2 cellular contexts compared by ENCODE assay signal in the genomic region with DNA sequence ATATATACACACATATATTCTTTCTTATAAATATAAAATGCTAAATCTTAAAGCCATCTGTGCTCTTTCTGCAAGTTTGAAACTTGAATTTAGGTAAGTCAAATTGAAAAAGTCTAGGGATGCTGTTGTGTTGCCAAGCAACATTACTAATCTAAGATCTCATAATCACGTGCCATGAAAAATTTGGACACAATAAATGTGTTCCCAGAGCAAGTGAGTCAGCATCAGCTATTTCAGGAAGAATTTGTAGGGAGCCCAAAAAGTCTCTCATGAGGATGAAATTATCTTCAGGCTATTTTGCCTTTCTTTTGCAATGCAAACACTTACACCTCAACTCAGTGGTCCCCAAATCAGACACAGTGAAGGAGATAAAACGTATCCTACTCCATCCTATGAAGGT.
A peak's percentile ranks its signal among the peaks of the same experiment; 100 is the strongest.
TF ChIP-seq lines count a peak whose summit lies in the region.

No MANE protein-coding gene starts in this region.

TF ChIP-seq in K562, 482 proteins besides CTCF, POLR2A, EP300 and RAD21:
- TF ChIP-seq ZNF174 (CRISPR knock-in tag; IDR thresholded peaks at IDR 0.05) (no peak), ZNF263 (CRISPR knock-in tag; IDR thresholded peaks at IDR 0.05; ENCODE audit: borderline replicate concordance) (no peak), SNRNP70 (optimal IDR thresholded peaks at IDR 0.05; ENCODE audit: low read depth, low read length) (no peak), SIRT6 (IDR thresholded peaks at IDR 0.05; ENCODE audit: low read depth, low read length) (no peak), RFX1 (IDR thresholded peaks at IDR 0.05) (peak; percentile 49), BHLHE40 (IDR thresholded peaks at IDR 0.05; ENCODE audit: low read length) (no peak)
- TF ChIP-seq, protein P1, sequence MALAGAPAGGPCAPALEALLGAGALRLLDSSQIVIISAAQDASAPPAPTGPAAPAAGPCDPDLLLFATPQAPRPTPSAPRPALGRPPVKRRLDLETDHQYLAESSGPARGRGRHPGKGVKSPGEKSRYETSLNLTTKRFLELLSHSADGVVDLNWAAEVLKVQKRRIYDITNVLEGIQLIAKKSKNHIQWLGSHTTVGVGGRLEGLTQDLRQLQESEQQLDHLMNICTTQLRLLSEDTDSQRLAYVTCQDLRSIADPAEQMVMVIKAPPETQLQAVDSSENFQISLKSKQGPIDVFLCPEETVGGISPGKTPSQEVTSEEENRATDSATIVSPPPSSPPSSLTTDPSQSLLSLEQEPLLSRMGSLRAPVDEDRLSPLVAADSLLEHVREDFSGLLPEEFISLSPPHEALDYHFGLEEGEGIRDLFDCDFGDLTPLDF (CRISPR knock-in tag; IDR thresholded peaks at IDR 0.05) = no peak
TF ChIP-seq in K562: peak in this region for 1.

TF ChIP-seq in SK-N-SH treated with all-trans-retinoic acid at 6 μM for 48 hours, 23 proteins besides CTCF, POLR2A, EP300 and RAD21:
- TF ChIP-seq TCF4 (CRISPR knock-in tag; IDR thresholded peaks at IDR 0.05; ENCODE audit: borderline replicate concordance) (no peak), ARNTL (CRISPR knock-in tag; IDR thresholded peaks at IDR 0.05; ENCODE audit: borderline replicate concordance, low read depth) (no peak), SNAI2 (CRISPR knock-in tag; IDR thresholded peaks at IDR 0.05) (no peak), ZNF565 (CRISPR knock-in tag; conservative IDR thresholded peaks at IDR 0.05; ENCODE audit: low read depth) (no peak), CSDC2 (CRISPR knock-in tag; IDR thresholded peaks at IDR 0.05) (no peak), ISL1 (CRISPR knock-in tag; IDR thresholded peaks at IDR 0.05) (no peak), ZNF8 (CRISPR knock-in tag; IDR thresholded peaks at IDR 0.05) (no peak), BACH2 (CRISPR knock-in tag; IDR thresholded peaks at IDR 0.05; ENCODE audit: borderline replicate concordance) (no peak), TOX (CRISPR knock-in tag; IDR thresholded peaks at IDR 0.05; ENCODE audit: borderline replicate concordance) (no peak)
- TF ChIP-seq, protein P2, sequence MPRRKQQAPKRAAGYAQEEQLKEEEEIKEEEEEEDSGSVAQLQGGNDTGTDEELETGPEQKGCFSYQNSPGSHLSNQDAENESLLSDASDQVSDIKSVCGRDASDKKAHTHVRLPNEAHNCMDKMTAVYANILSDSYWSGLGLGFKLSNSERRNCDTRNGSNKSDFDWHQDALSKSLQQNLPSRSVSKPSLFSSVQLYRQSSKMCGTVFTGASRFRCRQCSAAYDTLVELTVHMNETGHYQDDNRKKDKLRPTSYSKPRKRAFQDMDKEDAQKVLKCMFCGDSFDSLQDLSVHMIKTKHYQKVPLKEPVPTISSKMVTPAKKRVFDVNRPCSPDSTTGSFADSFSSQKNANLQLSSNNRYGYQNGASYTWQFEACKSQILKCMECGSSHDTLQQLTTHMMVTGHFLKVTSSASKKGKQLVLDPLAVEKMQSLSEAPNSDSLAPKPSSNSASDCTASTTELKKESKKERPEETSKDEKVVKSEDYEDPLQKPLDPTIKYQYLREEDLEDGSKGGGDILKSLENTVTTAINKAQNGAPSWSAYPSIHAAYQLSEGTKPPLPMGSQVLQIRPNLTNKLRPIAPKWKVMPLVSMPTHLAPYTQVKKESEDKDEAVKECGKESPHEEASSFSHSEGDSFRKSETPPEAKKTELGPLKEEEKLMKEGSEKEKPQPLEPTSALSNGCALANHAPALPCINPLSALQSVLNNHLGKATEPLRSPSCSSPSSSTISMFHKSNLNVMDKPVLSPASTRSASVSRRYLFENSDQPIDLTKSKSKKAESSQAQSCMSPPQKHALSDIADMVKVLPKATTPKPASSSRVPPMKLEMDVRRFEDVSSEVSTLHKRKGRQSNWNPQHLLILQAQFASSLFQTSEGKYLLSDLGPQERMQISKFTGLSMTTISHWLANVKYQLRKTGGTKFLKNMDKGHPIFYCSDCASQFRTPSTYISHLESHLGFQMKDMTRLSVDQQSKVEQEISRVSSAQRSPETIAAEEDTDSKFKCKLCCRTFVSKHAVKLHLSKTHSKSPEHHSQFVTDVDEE (CRISPR knock-in tag; IDR thresholded peaks at IDR 0.05) = no peak
- TF ChIP-seq, protein P3, sequence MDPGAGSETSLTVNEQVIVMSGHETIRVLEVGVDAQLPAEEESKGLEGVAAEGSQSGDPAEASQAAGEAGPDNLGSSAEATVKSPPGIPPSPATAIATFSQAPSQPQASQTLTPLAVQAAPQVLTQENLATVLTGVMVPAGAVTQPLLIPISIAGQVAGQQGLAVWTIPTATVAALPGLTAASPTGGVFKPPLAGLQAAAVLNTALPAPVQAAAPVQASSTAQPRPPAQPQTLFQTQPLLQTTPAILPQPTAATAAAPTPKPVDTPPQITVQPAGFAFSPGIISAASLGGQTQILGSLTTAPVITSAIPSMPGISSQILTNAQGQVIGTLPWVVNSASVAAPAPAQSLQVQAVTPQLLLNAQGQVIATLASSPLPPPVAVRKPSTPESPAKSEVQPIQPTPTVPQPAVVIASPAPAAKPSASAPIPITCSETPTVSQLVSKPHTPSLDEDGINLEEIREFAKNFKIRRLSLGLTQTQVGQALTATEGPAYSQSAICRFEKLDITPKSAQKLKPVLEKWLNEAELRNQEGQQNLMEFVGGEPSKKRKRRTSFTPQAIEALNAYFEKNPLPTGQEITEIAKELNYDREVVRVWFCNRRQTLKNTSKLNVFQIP (CRISPR knock-in tag; IDR thresholded peaks at IDR 0.05; ENCODE audit: borderline replicate concordance, low read depth) = no peak
